9 cellular contexts compared by ENCODE assay signal in the genomic region with DNA sequence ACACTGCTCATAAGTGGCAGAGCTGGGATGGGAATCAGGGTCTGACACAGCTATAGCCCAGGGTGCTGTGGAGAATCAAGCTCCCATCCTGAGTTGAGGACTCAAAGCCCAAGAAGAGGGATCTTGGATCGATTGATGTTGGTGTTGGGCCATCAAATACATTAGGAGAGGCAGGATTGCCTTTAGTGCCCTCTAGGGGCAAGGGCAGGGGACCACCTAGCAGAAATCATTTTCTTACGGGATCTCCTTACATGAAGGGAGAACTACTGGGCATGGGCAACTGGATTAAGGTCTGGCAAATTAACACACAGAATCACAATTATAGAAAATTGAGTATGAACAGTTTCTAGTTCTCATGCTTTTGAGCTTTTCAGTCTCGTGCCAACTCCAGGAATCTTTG. TPM values are rescaled to one million over a fixed set of nuclear protein-coding genes. Genes with fewer than 3 reads are reported as not detected.
A peak's percentile ranks its signal among the peaks of the same experiment; 100 is the strongest.
DNase-seq lines count a peak whose midpoint lies in the region; FAIRE-seq and TF ChIP-seq lines count a peak whose summit lies in the region.
"Had no signal": no experiment of that assay in that cellular context is flagged by ENCODE, and none has a peak within 500 bp of the region (broad histone marks: within the 10 kb centered on the region; RNA-seq: fewer than 3 reads in every experiment).

No MANE protein-coding gene starts in this region.

- TF ChIP-seq POLR2A in ovary (IDR thresholded peaks at IDR 0.05) = no peak

- H3K27me3 ChIP-seq in ovary = no peaks in the 10 kb centered on the region

- H3K9me3 ChIP-seq in ovary = no peaks in the 10 kb centered on the region

- no peak for FAIRE-seq in frontal cortex (lab: Jason Lieb, UNC)

- no peaks in the 10 kb centered on the region for H3K4me1 ChIP-seq in ovary (ENCODE audit: insufficient read depth)

- TF ChIP-seq EP300 in ovary (IDR thresholded peaks at IDR 0.05) = no peak

- no peaks in the 10 kb centered on the region for H3K36me3 ChIP-seq in ovary

- H3K27ac ChIP-seq in ovary = no peak overlapping the region

- TF ChIP-seq CTCF in epithelial cell of esophagus (IDR thresholded peaks at IDR 0.05; ENCODE audit: insufficient read depth, low read depth, low read length, missing control alignments) (peak; percentile 30), ovary (IDR thresholded peaks at IDR 0.05) (no peak)

- DNase-seq in stimulated activated CD4-positive, alpha-beta T cell treated with anti-CD3 and anti-CD28 coated beads, Interleukin-4, amount 100 ng/mL, for 24 hours = peak; percentile 11
- DNase-seq in stimulated activated CD4-positive, alpha-beta T cell treated with anti-CD3 and anti-CD28 coated beads, Interleukin-4, amount 100 ng/mL, for 1 hour = no peak
- DNase-seq in NCI-H82 treated with DMSO at 0.1 percent for 48 hours (lab: John Stamatoyannopoulos, UW; ENCODE audit: unreplicated experiment) = peak; percentile 18
- DNase-seq in epithelial cell of esophagus (ENCODE audit: low read depth) = peak; percentile 16
- DNase-seq in ovary = no peak
- no peak for DNase-seq in frontal cortex (ENCODE audit: low spot score in 2 of 2)
- DNase-seq in COR-L47 (lab: John Stamatoyannopoulos, UW) = no peak
- DNase-seq in NCI-H1048 (lab: John Stamatoyannopoulos, UW) = no peak
- DNase-seq: head of caudate nucleus had no signal

- H3K4me3 ChIP-seq in epithelial cell of esophagus (ENCODE audit: low read length) (no peak overlapping the region), ovary (no peak overlapping the region)

- 58 to 71% (median 58%) methylated on average over 3 of the region's 3 CpGs for WGBS in ovary, 3 donors

- intact Hi-C loops in ovary (cut with DNase I) = no loop called here

RNA-seq across cellular contexts. Expression of a gene that starts 24.9 kb away (rescaled TPM):
- total RNA-seq in ovary (10 to 100 TPM; 24.2 to 56.0 (median 30.0) TPM), frontal cortex (28.9 TPM)
- 10 to 100 TPM in 1 of 2 donors, 1 to 10 TPM in 1; 8.8 to 21.5 TPM for polyA plus RNA-seq in ovary

RNA-seq across cellular contexts. Expression of a gene that starts 38.8 kb away (rescaled TPM):
- total RNA-seq in ovary (1 to 10 TPM; 2.5 to 4.7 (median 3.4) TPM), frontal cortex (16.3 TPM)
- polyA plus RNA-seq in ovary = 1 to 10 TPM; 2.1 to 6.0 TPM

RNA-seq across cellular contexts. Expression of a gene that starts 39.0 kb away (rescaled TPM):
- 10 to 100 TPM; 30.6 to 55.6 (median 47.3) TPM for total RNA-seq in ovary
- polyA plus RNA-seq in ovary = 10 to 100 TPM; 23.8 to 41.6 TPM
- total RNA-seq in frontal cortex = 92.5 TPM

Comparison
In these comparisons a context has a peak if more than half of its experiments do, and no peak if none do; other contexts are left out.
1. DNase-seq: peak in stimulated activated CD4-positive, alpha-beta T cell treated with anti-CD3 and anti-CD28 coated beads, Interleukin-4, amount 100 ng/mL, for 24 hours (single experiment), NCI-H82 treated with DMSO at 0.1 percent for 48 hours (single experiment) and epithelial cell of esophagus (single experiment); none in stimulated activated CD4-positive, alpha-beta T cell treated with anti-CD3 and anti-CD28 coated beads, Interleukin-4, amount 100 ng/mL, for 1 hour (single experiment), ovary (0 of 5), frontal cortex (0 of 2), COR-L47 (single experiment) and NCI-H1048 (single experiment).